In genomic region chr22:20456722-20457076, GRCh38 we compare ENCODE assay signal across 1 cellular context.
TF ChIP-seq lines count a peak whose summit lies in the region.

No MANE protein-coding gene starts in this region.

TF ChIP-seq in H1, 55 proteins besides CTCF, POLR2A, EP300 and RAD21:
- TF ChIP-seq TAF7 (optimal IDR thresholded peaks at IDR 0.05; ENCODE audit: borderline replicate concordance, low read depth, low read length) = no peak
- TF ChIP-seq TEAD4 (IDR thresholded peaks at IDR 0.05; ENCODE audit: low read depth, low read length) = no peak
- TF ChIP-seq, protein P1, sequence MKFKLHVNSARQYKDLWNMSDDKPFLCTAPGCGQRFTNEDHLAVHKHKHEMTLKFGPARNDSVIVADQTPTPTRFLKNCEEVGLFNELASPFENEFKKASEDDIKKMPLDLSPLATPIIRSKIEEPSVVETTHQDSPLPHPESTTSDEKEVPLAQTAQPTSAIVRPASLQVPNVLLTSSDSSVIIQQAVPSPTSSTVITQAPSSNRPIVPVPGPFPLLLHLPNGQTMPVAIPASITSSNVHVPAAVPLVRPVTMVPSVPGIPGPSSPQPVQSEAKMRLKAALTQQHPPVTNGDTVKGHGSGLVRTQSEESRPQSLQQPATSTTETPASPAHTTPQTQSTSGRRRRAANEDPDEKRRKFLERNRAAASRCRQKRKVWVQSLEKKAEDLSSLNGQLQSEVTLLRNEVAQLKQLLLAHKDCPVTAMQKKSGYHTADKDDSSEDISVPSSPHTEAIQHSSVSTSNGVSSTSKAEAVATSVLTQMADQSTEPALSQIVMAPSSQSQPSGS (IDR thresholded peaks at IDR 0.05; ENCODE audit: low read length) = no peak
- TF ChIP-seq POU5F1 (IDR thresholded peaks at IDR 0.05; ENCODE audit: low read depth, low read length) = no peak
- TF ChIP-seq, protein P2, sequence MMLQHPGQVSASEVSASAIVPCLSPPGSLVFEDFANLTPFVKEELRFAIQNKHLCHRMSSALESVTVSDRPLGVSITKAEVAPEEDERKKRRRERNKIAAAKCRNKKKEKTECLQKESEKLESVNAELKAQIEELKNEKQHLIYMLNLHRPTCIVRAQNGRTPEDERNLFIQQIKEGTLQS (IDR thresholded peaks at IDR 0.05; ENCODE audit: insufficient read depth, low read depth, low read length) = no peak
- TF ChIP-seq, protein P3, sequence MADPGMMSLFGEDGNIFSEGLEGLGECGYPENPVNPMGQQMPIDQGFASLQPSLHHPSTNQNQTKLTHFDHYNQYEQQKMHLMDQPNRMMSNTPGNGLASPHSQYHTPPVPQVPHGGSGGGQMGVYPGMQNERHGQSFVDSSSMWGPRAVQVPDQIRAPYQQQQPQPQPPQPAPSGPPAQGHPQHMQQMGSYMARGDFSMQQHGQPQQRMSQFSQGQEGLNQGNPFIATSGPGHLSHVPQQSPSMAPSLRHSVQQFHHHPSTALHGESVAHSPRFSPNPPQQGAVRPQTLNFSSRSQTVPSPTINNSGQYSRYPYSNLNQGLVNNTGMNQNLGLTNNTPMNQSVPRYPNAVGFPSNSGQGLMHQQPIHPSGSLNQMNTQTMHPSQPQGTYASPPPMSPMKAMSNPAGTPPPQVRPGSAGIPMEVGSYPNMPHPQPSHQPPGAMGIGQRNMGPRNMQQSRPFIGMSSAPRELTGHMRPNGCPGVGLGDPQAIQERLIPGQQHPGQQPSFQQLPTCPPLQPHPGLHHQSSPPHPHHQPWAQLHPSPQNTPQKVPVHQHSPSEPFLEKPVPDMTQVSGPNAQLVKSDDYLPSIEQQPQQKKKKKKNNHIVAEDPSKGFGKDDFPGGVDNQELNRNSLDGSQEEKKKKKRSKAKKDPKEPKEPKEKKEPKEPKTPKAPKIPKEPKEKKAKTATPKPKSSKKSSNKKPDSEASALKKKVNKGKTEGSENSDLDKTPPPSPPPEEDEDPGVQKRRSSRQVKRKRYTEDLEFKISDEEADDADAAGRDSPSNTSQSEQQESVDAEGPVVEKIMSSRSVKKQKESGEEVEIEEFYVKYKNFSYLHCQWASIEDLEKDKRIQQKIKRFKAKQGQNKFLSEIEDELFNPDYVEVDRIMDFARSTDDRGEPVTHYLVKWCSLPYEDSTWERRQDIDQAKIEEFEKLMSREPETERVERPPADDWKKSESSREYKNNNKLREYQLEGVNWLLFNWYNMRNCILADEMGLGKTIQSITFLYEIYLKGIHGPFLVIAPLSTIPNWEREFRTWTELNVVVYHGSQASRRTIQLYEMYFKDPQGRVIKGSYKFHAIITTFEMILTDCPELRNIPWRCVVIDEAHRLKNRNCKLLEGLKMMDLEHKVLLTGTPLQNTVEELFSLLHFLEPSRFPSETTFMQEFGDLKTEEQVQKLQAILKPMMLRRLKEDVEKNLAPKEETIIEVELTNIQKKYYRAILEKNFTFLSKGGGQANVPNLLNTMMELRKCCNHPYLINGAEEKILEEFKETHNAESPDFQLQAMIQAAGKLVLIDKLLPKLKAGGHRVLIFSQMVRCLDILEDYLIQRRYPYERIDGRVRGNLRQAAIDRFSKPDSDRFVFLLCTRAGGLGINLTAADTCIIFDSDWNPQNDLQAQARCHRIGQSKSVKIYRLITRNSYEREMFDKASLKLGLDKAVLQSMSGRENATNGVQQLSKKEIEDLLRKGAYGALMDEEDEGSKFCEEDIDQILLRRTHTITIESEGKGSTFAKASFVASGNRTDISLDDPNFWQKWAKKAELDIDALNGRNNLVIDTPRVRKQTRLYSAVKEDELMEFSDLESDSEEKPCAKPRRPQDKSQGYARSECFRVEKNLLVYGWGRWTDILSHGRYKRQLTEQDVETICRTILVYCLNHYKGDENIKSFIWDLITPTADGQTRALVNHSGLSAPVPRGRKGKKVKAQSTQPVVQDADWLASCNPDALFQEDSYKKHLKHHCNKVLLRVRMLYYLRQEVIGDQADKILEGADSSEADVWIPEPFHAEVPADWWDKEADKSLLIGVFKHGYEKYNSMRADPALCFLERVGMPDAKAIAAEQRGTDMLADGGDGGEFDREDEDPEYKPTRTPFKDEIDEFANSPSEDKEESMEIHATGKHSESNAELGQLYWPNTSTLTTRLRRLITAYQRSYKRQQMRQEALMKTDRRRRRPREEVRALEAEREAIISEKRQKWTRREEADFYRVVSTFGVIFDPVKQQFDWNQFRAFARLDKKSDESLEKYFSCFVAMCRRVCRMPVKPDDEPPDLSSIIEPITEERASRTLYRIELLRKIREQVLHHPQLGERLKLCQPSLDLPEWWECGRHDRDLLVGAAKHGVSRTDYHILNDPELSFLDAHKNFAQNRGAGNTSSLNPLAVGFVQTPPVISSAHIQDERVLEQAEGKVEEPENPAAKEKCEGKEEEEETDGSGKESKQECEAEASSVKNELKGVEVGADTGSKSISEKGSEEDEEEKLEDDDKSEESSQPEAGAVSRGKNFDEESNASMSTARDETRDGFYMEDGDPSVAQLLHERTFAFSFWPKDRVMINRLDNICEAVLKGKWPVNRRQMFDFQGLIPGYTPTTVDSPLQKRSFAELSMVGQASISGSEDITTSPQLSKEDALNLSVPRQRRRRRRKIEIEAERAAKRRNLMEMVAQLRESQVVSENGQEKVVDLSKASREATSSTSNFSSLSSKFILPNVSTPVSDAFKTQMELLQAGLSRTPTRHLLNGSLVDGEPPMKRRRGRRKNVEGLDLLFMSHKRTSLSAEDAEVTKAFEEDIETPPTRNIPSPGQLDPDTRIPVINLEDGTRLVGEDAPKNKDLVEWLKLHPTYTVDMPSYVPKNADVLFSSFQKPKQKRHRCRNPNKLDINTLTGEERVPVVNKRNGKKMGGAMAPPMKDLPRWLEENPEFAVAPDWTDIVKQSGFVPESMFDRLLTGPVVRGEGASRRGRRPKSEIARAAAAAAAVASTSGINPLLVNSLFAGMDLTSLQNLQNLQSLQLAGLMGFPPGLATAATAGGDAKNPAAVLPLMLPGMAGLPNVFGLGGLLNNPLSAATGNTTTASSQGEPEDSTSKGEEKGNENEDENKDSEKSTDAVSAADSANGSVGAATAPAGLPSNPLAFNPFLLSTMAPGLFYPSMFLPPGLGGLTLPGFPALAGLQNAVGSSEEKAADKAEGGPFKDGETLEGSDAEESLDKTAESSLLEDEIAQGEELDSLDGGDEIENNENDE (IDR thresholded peaks at IDR 0.05; ENCODE audit: insufficient replicate concordance, low read length) = no peak
- no peak for TF ChIP-seq CEBPB (IDR thresholded peaks at IDR 0.05; ENCODE audit: low read depth, low read length)
- TF ChIP-seq BRCA1 (IDR thresholded peaks at IDR 0.05; ENCODE audit: low read depth, low read length) = no peak
- TF ChIP-seq CBX5 (IDR thresholded peaks at IDR 0.05; ENCODE audit: low read depth, low read length) = no peak
- TF ChIP-seq SIX5 (IDR thresholded peaks at IDR 0.05; ENCODE audit: low read depth, low read length) = no peak
- no peak for TF ChIP-seq YY1 (IDR thresholded peaks at IDR 0.05; ENCODE audit: low read depth, low read length)
- TF ChIP-seq SP4 (IDR thresholded peaks at IDR 0.05; ENCODE audit: low read length) = no peak
- TF ChIP-seq SP2 (IDR thresholded peaks at IDR 0.05; ENCODE audit: low read length) = no peak
- no peak for TF ChIP-seq GTF2F1 (IDR thresholded peaks at IDR 0.05; ENCODE audit: borderline replicate concordance, low read depth, low read length)
- no peak for TF ChIP-seq HDAC6 (IDR thresholded peaks at IDR 0.05; ENCODE audit: low read depth, low read length)
- TF ChIP-seq SRF (IDR thresholded peaks at IDR 0.05; ENCODE audit: low read depth, low read length) = no peak
- no peak for TF ChIP-seq NANOG (IDR thresholded peaks at IDR 0.05; ENCODE audit: insufficient read depth, low read depth, low read length, poor library complexity, severe bottlenecking)
